6 cellular contexts compared by ENCODE assay signal in the genomic region with DNA sequence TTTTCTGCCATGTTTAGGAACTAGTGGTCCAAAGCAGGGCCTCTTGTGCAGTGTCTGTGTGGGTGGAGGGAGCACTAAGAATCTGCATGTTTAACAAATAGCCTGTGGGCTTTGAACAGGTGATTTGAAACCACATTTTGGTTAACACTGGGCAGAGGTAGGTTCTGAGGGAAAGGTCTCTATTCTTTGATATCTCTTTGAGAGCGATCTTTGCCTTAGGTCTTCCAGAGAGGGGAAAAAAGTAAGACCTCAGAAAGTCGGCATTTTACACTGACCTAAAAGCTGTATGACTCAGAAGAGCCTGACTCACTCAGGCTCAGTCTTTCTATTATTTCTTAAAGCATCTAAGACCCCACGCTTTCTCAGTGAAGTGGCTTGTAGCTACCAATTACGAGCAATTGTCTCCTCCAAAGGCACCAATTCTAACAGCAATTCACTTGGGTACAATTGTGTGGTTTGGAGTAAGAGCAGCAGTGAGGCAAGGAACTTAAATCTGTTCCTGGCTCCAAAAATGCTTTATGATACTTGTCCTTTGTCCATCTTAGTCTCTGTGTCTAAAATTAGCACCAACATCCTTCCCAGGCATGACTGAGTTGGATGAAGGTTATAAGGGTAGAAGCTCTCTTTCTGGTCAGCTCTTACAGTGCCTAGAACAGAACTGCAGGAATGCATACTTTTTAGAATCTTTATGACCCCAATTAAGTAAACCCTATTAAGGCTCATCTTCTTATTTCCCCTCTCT. TPM values are rescaled to one million over a fixed set of nuclear protein-coding genes. Genes with fewer than 3 reads are reported as not detected.
DNase-seq lines count a peak whose midpoint lies in the region; ATAC-seq, FAIRE-seq and TF ChIP-seq lines count a peak whose summit lies in the region.

No MANE protein-coding gene starts in this region.

- no TSS peak for BruUV-seq in MCF 10A (replicated peaks; lab: Mats Ljungman, UMichigan)

- DNase-seq in HTR-8/SVneo (ENCODE audit: insufficient read length, low spot score) (peak; percentile 66), MCF 10A (ENCODE audit: unreplicated experiment) (peak; percentile 33), pulmonary artery endothelial cell (ENCODE audit: low read depth, low spot score) (peak; percentile 22), SIG-M5 (lab: John Stamatoyannopoulos, UW) (no peak), endothelial cell (ENCODE audit: low spot score) (no peak)

- POLR2A ChIA-PET in MCF 10A (lab: Yijun Ruan, JAX): interaction anchor here (0.6 to 0.7 kb wide), 3 partner anchors 11 to 104 kb away, joined by 3 read pairs; no protein-coding TSS in a partner anchor

- H3K9me3 Mint-ChIP-seq in MCF 10A (ENCODE audit: unreplicated experiment) (no peaks in the 10 kb centered on the region), endothelial cell (ENCODE audit: unreplicated experiment) (no peaks in the 10 kb centered on the region)

- peak; percentile 93 for FAIRE-seq in HTR-8/SVneo (lab: Jason Lieb, UNC)

- TF ChIP-seq CTCF in MCF 10A (IDR thresholded peaks at IDR 0.05; ENCODE audit: unreplicated experiment) (no peak), endothelial cell (IDR thresholded peaks at IDR 0.05; ENCODE audit: unreplicated experiment) (no peak)

- H3K27ac Mint-ChIP-seq in MCF 10A (ENCODE audit: low read depth, unreplicated experiment): no peak overlapping the region
- no peak overlapping the region for H3K27ac Mint-ChIP-seq in endothelial cell (ENCODE audit: unreplicated experiment)

- CTCF ChIA-PET in MCF 10A (lab: Yijun Ruan, JAX): interaction anchor here (0.8 kb wide), 1 partner anchor 8 kb away, joined by 3 read pairs; no protein-coding TSS in a partner anchor

- H3K4me3 Mint-ChIP-seq in MCF 10A (ENCODE audit: unreplicated experiment) (no peak overlapping the region), endothelial cell (ENCODE audit: unreplicated experiment) (no peak overlapping the region)

- no peak for ATAC-seq in GM19351 (IDR thresholded peaks at IDR 0.05; ENCODE audit: unreplicated experiment)

- no peaks in the 10 kb centered on the region for H3K4me1 Mint-ChIP-seq in MCF 10A (ENCODE audit: insufficient read depth, unreplicated experiment)
- H3K4me1 Mint-ChIP-seq in endothelial cell (ENCODE audit: unreplicated experiment): peaks cover 8% of the 10 kb centered on the region

- no peaks in the 10 kb centered on the region for H3K27me3 Mint-ChIP-seq in MCF 10A (ENCODE audit: insufficient read depth, unreplicated experiment)
- H3K27me3 Mint-ChIP-seq in endothelial cell (ENCODE audit: unreplicated experiment): no peaks in the 10 kb centered on the region

- intact Hi-C loops in MCF 10A (cut with micrococcal nuclease): no loop called here

- H3K36me3 Mint-ChIP-seq in MCF 10A (ENCODE audit: insufficient read depth, unreplicated experiment) (peaks cover 81% of the 10 kb centered on the region), endothelial cell (ENCODE audit: low read depth, unreplicated experiment) (peaks cover 23% of the 10 kb centered on the region)

RNA-seq across cellular contexts. Expression of a gene that starts 8.8 kb away (rescaled TPM):
- total RNA-seq in MCF 10A (2022) (53.8 and 57.9 TPM in 2 replicates), pulmonary artery endothelial cell (209 and 305 TPM in 2 replicates), endothelial cell (ENCODE audit: unreplicated experiment) (31.8 TPM)

RNA-seq across cellular contexts. Expression of a gene that starts 39.7 kb away (rescaled TPM):
- total RNA-seq in MCF 10A (2022): 28.2 and 29.9 TPM in 2 replicates
- 15.0 and 20.0 TPM in 2 replicates for total RNA-seq in pulmonary artery endothelial cell
- 17.2 TPM for total RNA-seq in endothelial cell (ENCODE audit: unreplicated experiment)

RNA-seq across cellular contexts. Expression of a gene that starts 52.3 kb away (rescaled TPM):
- 11.7 and 19.9 TPM in 2 replicates for total RNA-seq in MCF 10A (2022)
- total RNA-seq in pulmonary artery endothelial cell: 9.7 and 13.7 TPM in 2 replicates
- total RNA-seq in endothelial cell (ENCODE audit: unreplicated experiment): 5.8 TPM

RNA-seq across cellular contexts. Expression of a gene that starts 56.1 kb away (rescaled TPM):
- total RNA-seq in MCF 10A (2022): 1.3 and 2.1 TPM in 2 replicates
- 209 and 564 TPM in 2 replicates for total RNA-seq in pulmonary artery endothelial cell
- total RNA-seq in endothelial cell (ENCODE audit: unreplicated experiment): 6.5 TPM

RNA-seq across cellular contexts. Expression of a gene that starts 57.9 kb away (rescaled TPM):
- total RNA-seq in MCF 10A (2022) (1.3 and 2.2 TPM in 2 replicates), pulmonary artery endothelial cell (0.99 and 1.3 TPM in 2 replicates), endothelial cell (ENCODE audit: unreplicated experiment) (1.6 TPM)

Comparison
In these comparisons a context has a peak if more than half of its experiments do, and no peak if none do; other contexts are left out.
1. DNase-seq: peak in HTR-8/SVneo (single experiment), MCF 10A (single experiment) and pulmonary artery endothelial cell (single experiment); none in SIG-M5 (single experiment) and endothelial cell (single experiment).